Comparison of ENCODE assay signal across 1 cellular context in genomic region chr1:51570063-51570720, GRCh38.
TF ChIP-seq lines count a peak whose summit lies in the region.

No MANE protein-coding gene starts in this region.

TF ChIP-seq in SK-N-SH treated with all-trans-retinoic acid at 6 μM for 48 hours, 23 proteins besides CTCF, POLR2A, EP300 and RAD21 (continued from another document):
- TF ChIP-seq CREB5 (CRISPR knock-in tag; IDR thresholded peaks at IDR 0.05; ENCODE audit: low read depth) (no peak), ZFP3 (CRISPR knock-in tag; IDR thresholded peaks at IDR 0.05) (no peak), ZC3H10 (CRISPR knock-in tag; IDR thresholded peaks at IDR 0.05) (no peak), OSR1 (CRISPR knock-in tag; IDR thresholded peaks at IDR 0.05) (no peak), CSDC2 (CRISPR knock-in tag; IDR thresholded peaks at IDR 0.05) (no peak), RARB (CRISPR knock-in tag; IDR thresholded peaks at IDR 0.05) (no peak), ISL1 (CRISPR knock-in tag; IDR thresholded peaks at IDR 0.05) (no peak), ZFP30 (CRISPR knock-in tag; IDR thresholded peaks at IDR 0.05) (no peak), ARNTL (CRISPR knock-in tag; IDR thresholded peaks at IDR 0.05; ENCODE audit: borderline replicate concordance, low read depth) (no peak), TOX (CRISPR knock-in tag; IDR thresholded peaks at IDR 0.05; ENCODE audit: borderline replicate concordance) (no peak), PATZ1 (CRISPR knock-in tag; IDR thresholded peaks at IDR 0.05; ENCODE audit: borderline replicate concordance) (no peak), TCF4 (CRISPR knock-in tag; IDR thresholded peaks at IDR 0.05; ENCODE audit: borderline replicate concordance) (no peak), POU6F1 (CRISPR knock-in tag; IDR thresholded peaks at IDR 0.05; ENCODE audit: borderline replicate concordance, low read depth) (no peak)
